Comparison of ENCODE assay signal across 8 cellular contexts in genomic region chr19:49876422-49877019, GRCh38. TPM values are rescaled to one million over a fixed set of nuclear protein-coding genes. Genes with fewer than 3 reads are reported as not detected.
DNase-seq lines count a peak whose midpoint lies in the region; TF ChIP-seq lines count a peak whose summit lies in the region.

No MANE protein-coding gene starts in this region.

- no peaks in the 10 kb centered on the region for H3K36me3 ChIP-seq in ovary
- H3K36me3 ChIP-seq in thyroid gland, result peaks cover 15 to 23% of the 10 kb centered on the region in 2 donors

- H3K9me3 Mint-ChIP-seq in HFFc6 (no peaks in the 10 kb centered on the region), glutamatergic neuron (ENCODE audit: unreplicated experiment) (peaks cover 14% of the 10 kb centered on the region)

- H3K4me1 Mint-ChIP-seq in HFFc6 (ENCODE audit: low read depth), result peaks cover 31% of the 10 kb centered on the region
- peaks cover 11% of the 10 kb centered on the region for H3K4me1 Mint-ChIP-seq in glutamatergic neuron (ENCODE audit: low read depth, unreplicated experiment)

- no peaks in the 10 kb centered on the region; the same call in none of the 2 replicates for H3K27me3 Mint-ChIP-seq in HFFc6 (ENCODE audit: insufficient read depth)
- H3K27me3 Mint-ChIP-seq in glutamatergic neuron (ENCODE audit: unreplicated experiment), result peaks cover 18% of the 10 kb centered on the region

- no peak for TF ChIP-seq CTCF in HFFc6 (IDR thresholded peaks at IDR 0.05)
- TF ChIP-seq CTCF in glutamatergic neuron (IDR thresholded peaks at IDR 0.05; ENCODE audit: partially characterized antibody, unreplicated experiment), result no peak
- TF ChIP-seq CTCF in ovary (IDR thresholded peaks at IDR 0.05), result no peak
- TF ChIP-seq CTCF in thyroid gland (IDR thresholded peaks at IDR 0.05), result no peak

- H3K36me3 Mint-ChIP-seq in HFFc6 (ENCODE audit: low read depth) (peaks cover 10% of the 10 kb centered on the region), glutamatergic neuron (ENCODE audit: unreplicated experiment) (no peaks in the 10 kb centered on the region)

- H3K27ac Mint-ChIP-seq in HFFc6, result no peak overlapping the region
- H3K27ac Mint-ChIP-seq in glutamatergic neuron (ENCODE audit: unreplicated experiment), result no peak overlapping the region

- H3K9me3 ChIP-seq in ovary, result no peaks in the 10 kb centered on the region
- H3K9me3 ChIP-seq in thyroid gland, result no peaks in the 10 kb centered on the region

- TF ChIP-seq POLR2A in ovary (IDR thresholded peaks at IDR 0.05) (peak; percentile 43), thyroid gland (IDR thresholded peaks at IDR 0.05) (peak in 1 of 2 donors; percentile 41)

- 0 to 1% (median 0%) methylated on average over 43 to 46 of the region's 46 CpGs for WGBS in ovary, 3 donors
- WGBS in thyroid gland, 2 donors, result 1% methylated on average over 11 to 16 of the region's 46 CpGs

- H3K4me1 ChIP-seq in ovary (ENCODE audit: insufficient read depth), result no peaks in the 10 kb centered on the region
- H3K4me1 ChIP-seq in thyroid gland, result peaks cover 15 to 19% of the 10 kb centered on the region in 2 donors

- intact Hi-C loops in ovary (cut with DNase I), result no loop called here
- intact Hi-C loops in thyroid gland (cut with DNase I), result loop anchor here (10.0 kb wide), 1 partner anchor 112 kb away; the partner anchor contains the start of genes AP2A1 and TSKS

- no peak overlapping the region for H3K4me3 Mint-ChIP-seq in HFFc6
- no peak overlapping the region for H3K4me3 Mint-ChIP-seq in glutamatergic neuron (ENCODE audit: unreplicated experiment)

- peak; percentile 18 for TF ChIP-seq EP300 in ovary (IDR thresholded peaks at IDR 0.05)

- no peaks in the 10 kb centered on the region for H3K27me3 ChIP-seq in ovary
- no peaks in the 10 kb centered on the region for H3K27me3 ChIP-seq in thyroid gland

- DNase-seq in GM04504 (ENCODE audit: low read depth) (peak; percentile 98), HFFc6 (peak; percentile 98), NCI-H1048 (lab: John Stamatoyannopoulos, UW) (peak; percentile 95), SK-N-DZ (ENCODE audit: low spot score) (peak; percentile 95), glutamatergic neuron (peak; percentile 97), ovary (peak; percentile 98 to 99 (median 98)), thyroid gland (peak; percentile 98 to 99)
- peak; percentile 97 for DNase-seq in activated naive CD4-positive, alpha-beta T cell treated with anti-CD3 and anti-CD28 coated beads, Interleukin-2, amount 50 U/mL, for 16 hours

- H3K4me3 ChIP-seq in ovary (peak overlapping the region; percentile 85), thyroid gland (replicated peaks in 1 of 3) (peak overlapping the region; percentile 65 to 99 (median 96))

- peak overlapping the region; percentile 90 to 99 for H3K27ac ChIP-seq in ovary
- peak overlapping the region; percentile 98 to 100 (median 98) for H3K27ac ChIP-seq in thyroid gland

RNA-seq across cellular contexts. Expression of gene AKT1S1, which starts 0.6 kb away (rescaled TPM):
- total RNA-seq in HFFc6 (2021; fragmentation: NEBNext Ultra II Directional; extraction: Animal tissue kit (Norgen Biotek cat#: 25700)), result 100 to 1,000 TPM in 5 of 6 experiments, 10 to 100 TPM in 1; 98.5 to 128 (median 104) TPM
- 4.9 TPM in 2 replicates for polyA plus RNA-seq in SK-N-DZ (2014; cell fraction: cytosol; rRNA removed)
- polyA plus RNA-seq in SK-N-DZ (2014; cell fraction: nucleus; rRNA removed), result 8.1 and 13.5 TPM in 2 replicates
- total RNA-seq in glutamatergic neuron (ENCODE audit: unreplicated experiment) (23.7 TPM), ovary (10 to 100 TPM; 10.6 to 45.3 (median 30.0) TPM), thyroid gland (10 to 100 TPM; 16.7 to 26.0 (median 21.5) TPM)
- polyA plus RNA-seq in ovary, result 10 to 100 TPM; 24.3 to 34.8 TPM

RNA-seq across cellular contexts. Expression of gene TBC1D17, which starts 1.0 kb away (rescaled TPM):
- 10 to 100 TPM; 42.8 to 53.3 (median 46.8) TPM for total RNA-seq in HFFc6 (2021; fragmentation: NEBNext Ultra II Directional; extraction: Animal tissue kit (Norgen Biotek cat#: 25700))
- polyA plus RNA-seq in SK-N-DZ (2014; cell fraction: cytosol; rRNA removed), result 4.3 and 5.3 TPM in 2 replicates
- 10.3 and 15.1 TPM in 2 replicates for polyA plus RNA-seq in SK-N-DZ (2014; cell fraction: nucleus; rRNA removed)
- total RNA-seq in glutamatergic neuron (ENCODE audit: unreplicated experiment), result 56.8 TPM
- 10 to 100 TPM; 23.1 to 77.5 (median 49.8) TPM for total RNA-seq in ovary
- 10 to 100 TPM; 41.3 to 66.9 TPM for polyA plus RNA-seq in ovary
- 10 to 100 TPM; 28.5 to 41.9 (median 39.7) TPM for total RNA-seq in thyroid gland

RNA-seq across cellular contexts. Expression of gene PNKP, which starts 9.1 kb away (rescaled TPM):
- 10 to 100 TPM; 39.7 to 48.7 (median 47.2) TPM for total RNA-seq in HFFc6 (2021; fragmentation: NEBNext Ultra II Directional; extraction: Animal tissue kit (Norgen Biotek cat#: 25700))
- polyA plus RNA-seq in SK-N-DZ (2014; cell fraction: cytosol; rRNA removed), result 7.7 and 19.2 TPM in 2 replicates
- 75.5 and 87.4 TPM in 2 replicates for polyA plus RNA-seq in SK-N-DZ (2014; cell fraction: nucleus; rRNA removed)
- total RNA-seq in glutamatergic neuron (ENCODE audit: unreplicated experiment) (81.3 TPM), ovary (100 to 1,000 TPM in 1 of 7 donors, 10 to 100 TPM in 6; 47.2 to 111 (median 74.2) TPM), thyroid gland (100 to 1,000 TPM in 1 of 4 donors, 10 to 100 TPM in 3; 54.6 to 124 (median 84.3) TPM)
- 10 to 100 TPM in 1 of 2 donors, 1 to 10 TPM in 1; 6.8 to 39.0 TPM for polyA plus RNA-seq in ovary

RNA-seq across cellular contexts. Expression of gene IL4I1, which starts 20.2 kb away (rescaled TPM):
- under 1 TPM in 5 of 6 experiments, not detected in 1; 0.24 to 0.48 (median 0.41) TPM for total RNA-seq in HFFc6 (2021; fragmentation: NEBNext Ultra II Directional; extraction: Animal tissue kit (Norgen Biotek cat#: 25700))
- not detected in 2 replicates for polyA plus RNA-seq in SK-N-DZ (2014; cell fraction: cytosol; rRNA removed)
- polyA plus RNA-seq in SK-N-DZ (2014; cell fraction: nucleus; rRNA removed), result not detected in 2 replicates
- total RNA-seq in glutamatergic neuron (ENCODE audit: unreplicated experiment) (0.59 TPM), ovary (1 to 10 TPM in 4 of 7 donors, under 1 TPM in 2, not detected in 1; 0.24 to 4.3 (median 1.3) TPM), thyroid gland (under 1 TPM in 1 of 4 donors, not detected in 3; 0.83 TPM)
- under 1 TPM; 0.35 to 0.43 TPM for polyA plus RNA-seq in ovary

RNA-seq across cellular contexts. Expression of gene PTOV1, which starts 25.6 kb away (rescaled TPM):
- 100 to 1,000 TPM; 157 to 176 (median 162) TPM for total RNA-seq in HFFc6 (2021; fragmentation: NEBNext Ultra II Directional; extraction: Animal tissue kit (Norgen Biotek cat#: 25700))
- 131 and 164 TPM in 2 replicates for polyA plus RNA-seq in SK-N-DZ (2014; cell fraction: cytosol; rRNA removed)
- 365 and 432 TPM in 2 replicates for polyA plus RNA-seq in SK-N-DZ (2014; cell fraction: nucleus; rRNA removed)
- 342 TPM for total RNA-seq in glutamatergic neuron (ENCODE audit: unreplicated experiment)
- total RNA-seq in ovary, result 100 to 1,000 TPM; 108 to 256 (median 206) TPM
- polyA plus RNA-seq in ovary, result 100 to 1,000 TPM in 1 of 2 donors, 10 to 100 TPM in 1; 22.2 to 186 TPM
- 100 to 1,000 TPM in 2 of 4 donors, 10 to 100 TPM in 2; 88.3 to 148 (median 98.9) TPM for total RNA-seq in thyroid gland

Comparison
In these comparisons a context has a peak if more than half of its experiments do, and no peak if none do; other contexts are left out.
1. Peak in every context shown above with its lines: DNase-seq, H3K4me3 ChIP-seq and H3K27ac ChIP-seq.